Comparison of ENCODE assay signal across 8 cellular contexts in the genomic region with DNA sequence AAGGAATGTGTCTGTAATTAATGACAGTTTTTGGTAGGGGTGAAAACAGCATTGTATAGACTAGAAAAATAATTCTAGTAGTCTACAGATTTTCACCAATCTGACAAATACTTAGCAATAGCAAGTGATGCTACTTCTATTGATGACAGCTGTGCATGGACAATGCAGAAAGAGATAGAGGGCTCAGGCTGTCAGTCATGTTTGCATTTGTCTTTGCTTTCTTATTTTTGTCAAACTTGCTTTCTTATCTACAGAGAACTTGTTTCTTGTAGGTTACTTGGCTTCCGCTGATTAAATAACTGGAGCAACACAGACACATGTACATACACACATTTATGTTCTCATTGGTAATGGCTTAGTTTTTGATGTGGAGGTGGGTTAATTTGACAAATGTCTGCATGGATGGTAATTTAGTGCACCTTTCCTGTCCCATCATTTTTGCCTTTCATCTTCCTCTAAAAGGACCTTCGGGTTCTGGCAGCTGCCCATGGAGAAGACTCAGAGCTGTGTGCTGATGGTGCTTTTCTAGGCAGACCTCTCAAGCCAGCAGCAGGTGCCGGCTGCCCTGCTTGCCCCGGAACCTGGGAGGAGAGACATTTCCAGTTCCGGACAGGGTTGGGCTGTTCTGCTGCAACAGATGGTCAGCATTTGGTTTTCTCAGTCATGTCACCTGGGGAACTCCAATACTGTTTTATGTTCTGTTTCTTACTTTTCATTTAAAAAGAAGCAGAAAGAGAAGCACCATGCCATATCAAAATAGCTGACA. TPM values are rescaled to one million over a fixed set of nuclear protein-coding genes. Genes with fewer than 3 reads are reported as not detected.
A peak's percentile ranks its signal among the peaks of the same experiment; 100 is the strongest.
DNase-seq lines count a peak whose midpoint lies in the region; ATAC-seq and TF ChIP-seq lines count a peak whose summit lies in the region.

No MANE protein-coding gene starts in this region.

- no peak overlapping the region for H3K4me3 ChIP-seq in MG63

- peak overlapping the region; percentile 77 for H3K27ac Mint-ChIP-seq in activated naive CD8-positive, alpha-beta T cell treated with anti-CD3 and anti-CD28 coated beads, Interleukin-2, amount 50 U/mL, for 24 hours

- peak overlapping the region; percentile 41 for H3K4me3 Mint-ChIP-seq in activated naive CD8-positive, alpha-beta T cell treated with anti-CD3 and anti-CD28 coated beads, Interleukin-2, amount 50 U/mL, for 24 hours

- no peaks in the 10 kb centered on the region for H3K36me3 ChIP-seq in MG63

- peak; percentile 61 for DNase-seq in GM20000 (ENCODE audit: low spot score)
- DNase-seq in activated naive CD8-positive, alpha-beta T cell treated with anti-CD3 and anti-CD28 coated beads, Interleukin-2, amount 50 U/mL, for 24 hours, result no peak
- no peak for DNase-seq in retina
- no peak for DNase-seq in NCI-H774 (lab: John Stamatoyannopoulos, UW)
- DNase-seq in nucleus accumbens (lab: John Stamatoyannopoulos, UW), result no peak
- DNase-seq in MG63, result no peak

- H3K36me3 Mint-ChIP-seq in activated naive CD8-positive, alpha-beta T cell treated with anti-CD3 and anti-CD28 coated beads, Interleukin-2, amount 50 U/mL, for 24 hours (ENCODE audit: low read depth), result peaks cover 16% of the 10 kb centered on the region

- no peaks in the 10 kb centered on the region for H3K9me3 ChIP-seq in MG63

- no peak for TF ChIP-seq CTCF in GM20000 (IDR thresholded peaks at IDR 0.05; ENCODE audit: extremely low read depth, missing control alignments)

- no peaks in the 10 kb centered on the region for H3K27me3 Mint-ChIP-seq in activated naive CD8-positive, alpha-beta T cell treated with anti-CD3 and anti-CD28 coated beads, Interleukin-2, amount 50 U/mL, for 24 hours

- peaks cover 19% of the 10 kb centered on the region for H3K27me3 ChIP-seq in MG63

- peaks cover 90% of the 10 kb centered on the region for H3K4me1 Mint-ChIP-seq in activated naive CD8-positive, alpha-beta T cell treated with anti-CD3 and anti-CD28 coated beads, Interleukin-2, amount 50 U/mL, for 24 hours

- ATAC-seq in GM18511 (IDR thresholded peaks at IDR 0.05; ENCODE audit: unreplicated experiment) (peak; percentile 49), HG03159 (IDR thresholded peaks at IDR 0.05; ENCODE audit: unreplicated experiment) (peak; percentile 50)
- ATAC-seq in activated naive CD8-positive, alpha-beta T cell treated with anti-CD3 and anti-CD28 coated beads, Interleukin-2, amount 50 U/mL, for 24 hours, result no peak

- H3K9me3 Mint-ChIP-seq in activated naive CD8-positive, alpha-beta T cell treated with anti-CD3 and anti-CD28 coated beads, Interleukin-2, amount 50 U/mL, for 24 hours, result peaks cover 9% of the 10 kb centered on the region

RNA-seq across cellular contexts. Expression of a gene that starts 28.8 kb away (rescaled TPM):
- total RNA-seq in MG63 (2014; rRNA removed; shearing (Covaris generic); ENCODE audit: low replicate concordance), result 0.02 TPM in 1 of 2 replicates, not detected in the other
